ENCODE assay signal across 23 cellular contexts in genomic region chr1:190560161-190560681, GRCh38.
DNase-seq lines count a peak whose midpoint lies in the region; ATAC-seq, FAIRE-seq and TF ChIP-seq lines count a peak whose summit lies in the region.
"Had no signal": no experiment of that assay in that cellular context is flagged by ENCODE, and none has a peak within 500 bp of the region (broad histone marks: within the 10 kb centered on the region; RNA-seq: fewer than 3 reads in every experiment).

No MANE protein-coding gene starts in this region.

- in situ Hi-C loops in HepG2 (cut with HindIII; ENCODE audit: extremely low pct_ligation_motif_present, low pct_unique_long_range_greater_than_20kb) (no loop called here), K562 (cut with MboI) (no loop called here)

- H3K9me3 ChIP-seq in HepG2 (ENCODE audit: low read length) (no peaks in the 10 kb centered on the region), right lobe of liver (no peaks in the 10 kb centered on the region), SK-N-MC (ENCODE audit: low read depth, low read length) (no peaks in the 10 kb centered on the region), K562 (replicated peaks; ENCODE audit: control insufficient read depth, insufficient read depth, low read depth, low read length) (no peaks in the 10 kb centered on the region), kidney (ENCODE audit: control insufficient read depth in 1 of 2, low read length in 2 of 2) (no peaks in the 10 kb centered on the region)
- H3K9me3 ChIP-seq: Caco-2 had no signal

- H3K4me3 ChIP-seq in HepG2 (replicated peaks in 1 of 3; ENCODE audit: insufficient read depth in 1 of 3, low read depth in 2 of 3, low read length in 3 of 3) (no peak overlapping the region), right lobe of liver (no peak overlapping the region), SK-N-MC (peak overlapping the region; percentile 26; the same call in 1 of the 2 replicates), K562 (no peak overlapping the region), kidney (ENCODE audit: low read length in 2 of 2) (no peak overlapping the region)
- H3K4me3 ChIP-seq: BLaER1 treated with 17β-estradiol and CSF1 and Interleukin-3, amounts not matched to agents 10 nM and 100 nM had no signal

- no peak for TF ChIP-seq POLR2A in HepG2 (IDR thresholded peaks at IDR 0.05; ENCODE audit: insufficient read depth in 1 of 2, low read depth in 2 of 2, low read length in 2 of 2)
- TF ChIP-seq POLR2A in right lobe of liver (IDR thresholded peaks at IDR 0.05) = no peak
- no peak for TF ChIP-seq POLR2A in K562 (conservative IDR thresholded peaks at IDR 0.05)

- no peaks in the 10 kb centered on the region for H3K79me2 ChIP-seq in HepG2 (ENCODE audit: insufficient read depth, low read length)
- no peaks in the 10 kb centered on the region for H3K79me2 ChIP-seq in K562 (ENCODE audit: control insufficient read depth, insufficient read depth, low read length)

- FAIRE-seq in HepG2 (lab: Jason Lieb, UNC) = no peak
- FAIRE-seq in D721Med (lab: Jason Lieb, UNC) = peak; percentile 92
- no peak for FAIRE-seq in K562 (lab: Jason Lieb, UNC)
- FAIRE-seq in kidney (lab: Jason Lieb, UNC) = no peak
- FAIRE-seq: G401.6, GM12891 had no signal

- H2AFZ ChIP-seq in HepG2 (ENCODE audit: low read length) (no peak overlapping the region), K562 (ENCODE audit: low read depth, low read length) (no peak overlapping the region)

- H3K9ac ChIP-seq in HepG2 (ENCODE audit: insufficient read depth, low read depth, low read length) (no peak overlapping the region), SK-N-MC (ENCODE audit: insufficient read length) (no peak overlapping the region), K562 (ENCODE audit: insufficient read depth in 1 of 2, low read depth in 2 of 2, low read length in 2 of 2) (no peak overlapping the region), kidney (ENCODE audit: low read length in 2 of 2) (no peak overlapping the region)
- H3K9ac ChIP-seq: BLaER1 treated with 17β-estradiol and CSF1 and Interleukin-3, amounts not matched to agents 10 nM and 100 nM had no signal

- H3K27ac ChIP-seq in HepG2 (ENCODE audit: extremely low read length, insufficient read depth, low read length) (no peak overlapping the region), right lobe of liver (no peak overlapping the region), SK-N-MC (peak overlapping the region; percentile 45; the same call in 1 of the 2 replicates), K562 (ENCODE audit: extremely low read depth, low read depth, low read length) (no peak overlapping the region), kidney (ENCODE audit: low read depth in 2 of 2, low read length in 2 of 2) (no peak overlapping the region)
- H3K27ac ChIP-seq: 22Rv1; BLaER1 treated with 17β-estradiol and CSF1 and Interleukin-3, amounts not matched to agents 10 nM and 100 nM; C4-2B had no signal

- no peak for TF ChIP-seq CTCF in HepG2 (CRISPR knock-in tag; IDR thresholded peaks at IDR 0.05)
- TF ChIP-seq CTCF in right lobe of liver (IDR thresholded peaks at IDR 0.05) = no peak
- no peak for TF ChIP-seq CTCF in D721Med (IDR thresholded peaks at IDR 0.05; ENCODE audit: insufficient read depth, missing control alignments)
- TF ChIP-seq CTCF in K562 (IDR thresholded peaks at IDR 0.05 in 2 of 3, conservative IDR thresholded peaks at IDR 0.05 in 1 of 3; ENCODE audit: insufficient read depth in 2 of 3, low read depth in 1 of 3, low read length in 3 of 3) = no peak
- TF ChIP-seq CTCF in kidney (IDR thresholded peaks at IDR 0.05; ENCODE audit: borderline replicate concordance, extremely low read depth, insufficient read depth) = no peak

- no peak for TF ChIP-seq EP300 in HepG2 (IDR thresholded peaks at IDR 0.05; ENCODE audit: low read depth in 2 of 2, low read length in 2 of 2)
- no peak for TF ChIP-seq EP300 in HepG2 (CRISPR knock-in tag; IDR thresholded peaks at IDR 0.05; ENCODE audit: borderline replicate concordance)
- no peak for TF ChIP-seq EP300 in K562 (IDR thresholded peaks at IDR 0.05; ENCODE audit: low read length)

- H4K20me1 ChIP-seq in HepG2 (ENCODE audit: insufficient read depth, low read length) (no peaks in the 10 kb centered on the region), K562 (replicated peaks; ENCODE audit: control insufficient read depth, insufficient read depth, low read length) (no peaks in the 10 kb centered on the region)
- H4K20me1 ChIP-seq: BLaER1 treated with 17β-estradiol and CSF1 and Interleukin-3, amounts not matched to agents 10 nM and 100 nM had no signal

- no peak for DNase-seq in HepG2 (ENCODE audit: low spot score)
- no peak for DNase-seq in right lobe of liver
- DNase-seq in D721Med (ENCODE audit: insufficient read length, low spot score) = no peak
- DNase-seq in SK-N-MC (ENCODE audit: low read depth, low spot score) = peak; percentile 63
- no peak for DNase-seq in K562 (ENCODE audit: extremely low read depth in 1 of 4, low spot score in 3 of 4)
- no peak for DNase-seq in kidney
- DNase-seq in SK-N-DZ (ENCODE audit: low spot score) = no peak
- DNase-seq in DMS53 treated with DMSO at 0.1 percent for 48 hours (lab: John Stamatoyannopoulos, UW; ENCODE audit: unreplicated experiment) = no peak
- DNase-seq: AML-193; Caco-2; Calu3; CD4-positive, alpha-beta T cell; CD8-positive, alpha-beta T cell; DMS 273 treated with DMSO at 0.1 percent for 48 hours; DMS153; DMS53; DMS79 treated with DMSO at 0.1 percent for 48 hours; GF-D8 had no signal

- CTCF ChIA-PET in HepG2 (lab: Yijun Ruan, JAX; ENCODE audit: low intra/inter-chr PET ratio, low total read pairs) (no interaction called here), K562 (lab: Yijun Ruan, JAX; ENCODE audit: low intra/inter-chr PET ratio) (no interaction called here)

- ATAC-seq in HepG2 (no peak), right lobe of liver (no peak), K562 (no peak)
- ATAC-seq: CD8-positive, alpha-beta T cell had no signal

- intact Hi-C loops in HepG2 (cut with micrococcal nuclease; ENCODE audit: unreplicated experiment) = no loop called here
- intact Hi-C loops in right lobe of liver (cut with DNase I) = no loop called here
- intact Hi-C loops in K562 (cut with micrococcal nuclease) = no loop called here
- intact Hi-C loops in kidney (cut with DNase I) = no loop called here

- no peak overlapping the region for H3K4me2 ChIP-seq in HepG2 (ENCODE audit: low read depth, low read length)
- H3K4me2 ChIP-seq in K562 (ENCODE audit: insufficient read depth, low read length) = no peak overlapping the region
- H3K4me2 ChIP-seq: BLaER1 treated with 17β-estradiol and CSF1 and Interleukin-3, amounts not matched to agents 10 nM and 100 nM had no signal

- H3K36me3 ChIP-seq in HepG2 (replicated peaks in 1 of 2; ENCODE audit: control insufficient read depth in 1 of 2, insufficient read depth in 2 of 2, low read length in 2 of 2) (no peaks in the 10 kb centered on the region), right lobe of liver (no peaks in the 10 kb centered on the region), SK-N-MC (ENCODE audit: insufficient read depth, low read length) (no peaks in the 10 kb centered on the region), K562 (ENCODE audit: control insufficient read depth, insufficient read depth, low read length) (no peaks in the 10 kb centered on the region), kidney (ENCODE audit: control insufficient read depth in 1 of 2, insufficient read depth in 2 of 2, low read length in 2 of 2) (no peaks in the 10 kb centered on the region)
- H3K36me3 ChIP-seq: BLaER1 treated with 17β-estradiol and CSF1 and Interleukin-3, amounts not matched to agents 10 nM and 100 nM had no signal

- WGBS in HepG2 (ENCODE audit: low lambda C conversion rate) = 0% methylated on average over 1 of the region's 1 CpG
- WGBS in right lobe of liver (ENCODE audit: insufficient coverage, low coverage, low lambda C conversion rate, missing lambda C conversion rate) = 38% methylated on average over 1 of the region's 1 CpG
- 0% methylated on average over 1 of the region's 1 CpG for WGBS in K562 (ENCODE audit: insufficient coverage, low coverage, missing lambda C conversion rate)

- no TSS peak for BruUV-seq in HepG2 (replicated peaks; lab: Mats Ljungman, UMichigan)
- BruUV-seq in K562 (replicated peaks; lab: Mats Ljungman, UMichigan) = no TSS peak

- POLR2A ChIA-PET in HepG2 (lab: Yijun Ruan, JAX) (no interaction called here), K562 (lab: Yijun Ruan, JAX) (no interaction called here)

- H3K9me1 ChIP-seq in K562 (ENCODE audit: control insufficient read depth, insufficient read depth, low read length) = no peaks in the 10 kb centered on the region

- H3K4me1 ChIP-seq in HepG2 (ENCODE audit: insufficient read depth, low read length) (no peaks in the 10 kb centered on the region), right lobe of liver (no peaks in the 10 kb centered on the region), K562 (replicated peaks in 1 of 2; ENCODE audit: control insufficient read depth in 2 of 2, insufficient read depth in 2 of 2, low read length in 2 of 2) (no peaks in the 10 kb centered on the region), kidney (ENCODE audit: control insufficient read depth in 1 of 2, insufficient read depth in 1 of 2, low read depth in 1 of 2, low read length in 2 of 2) (no peaks in the 10 kb centered on the region)
- H3K4me1 ChIP-seq: BLaER1 treated with 17β-estradiol and CSF1 and Interleukin-3, amounts not matched to agents 10 nM and 100 nM; Caco-2 had no signal

- H3K27me3 ChIP-seq in HepG2 (ENCODE audit: control insufficient read depth in 1 of 2, insufficient read depth in 2 of 2, low read length in 2 of 2) = no peaks in the 10 kb centered on the region
- no peaks in the 10 kb centered on the region for H3K27me3 ChIP-seq in right lobe of liver
- H3K27me3 ChIP-seq in K562 (ENCODE audit: control insufficient read depth in 2 of 2, insufficient read depth in 2 of 2, low read length in 2 of 2) = no peaks in the 10 kb centered on the region
- H3K27me3 ChIP-seq: BLaER1 treated with 17β-estradiol and CSF1 and Interleukin-3, amounts not matched to agents 10 nM and 100 nM had no signal

- TF ChIP-seq RAD21 in HepG2 (CRISPR knock-in tag; IDR thresholded peaks at IDR 0.05) (no peak), K562 (CRISPR knock-in tag; conservative IDR thresholded peaks at IDR 0.05 in 1 of 2, IDR thresholded peaks at IDR 0.05 in 1 of 2) (no peak)

TF ChIP-seq in HepG2, 621 proteins besides CTCF, POLR2A, EP300 and RAD21 (continues in another document):
- TF ChIP-seq NBN (conservative IDR thresholded peaks at IDR 0.05) (no peak), MAFK (conservative IDR thresholded peaks at IDR 0.05 in 1 of 2, IDR thresholded peaks at IDR 0.05 in 1 of 2; ENCODE audit: low read length in 2 of 2) (peak in 1 of 2 experiments; percentile 61; a peak in 2 of 4 replicates)

TF ChIP-seq in K562, 482 proteins besides CTCF, POLR2A, EP300 and RAD21:
- TF ChIP-seq ZNF57 (CRISPR knock-in tag; IDR thresholded peaks at IDR 0.05) = no peak
- TF ChIP-seq ZNF316 (IDR thresholded peaks at IDR 0.05) = peak; percentile 50
- no peak for TF ChIP-seq CHD4 (IDR thresholded peaks at IDR 0.05; ENCODE audit: insufficient read depth, insufficient replicate concordance, low read depth, low read length, poor library complexity, severe bottlenecking)
- TF ChIP-seq CHCHD3 (CRISPR knock-in tag; IDR thresholded peaks at IDR 0.05) = no peak

Comparison
In these comparisons a context has a peak if more than half of its experiments do, and no peak if none do; other contexts are left out.
1. Of the 241 proteins assayed by ChIP-seq in both HepG2 and K562: peak only in HepG2: MAFF; only in K562: none; in both: none; in neither: 239; mixed calls (peak in some experiments, not most) for 1.